In genomic region chrX:50988649-50989048, GRCh38 we compare ENCODE assay signal across 1 cellular context.
TF ChIP-seq lines count a peak whose summit lies in the region.

No MANE protein-coding gene starts in this region.

TF ChIP-seq in GM23338, 12 proteins besides CTCF, POLR2A, EP300 and RAD21 (continued from another document):
- TF ChIP-seq ZNF462 (CRISPR knock-in tag; IDR thresholded peaks at IDR 0.05): no peak
- no peak for TF ChIP-seq JUNB (IDR thresholded peaks at IDR 0.05; ENCODE audit: unreplicated experiment)
- TF ChIP-seq ZNF331 (CRISPR knock-in tag; IDR thresholded peaks at IDR 0.05; ENCODE audit: low read depth): no peak
- TF ChIP-seq ZNF114 (CRISPR knock-in tag; IDR thresholded peaks at IDR 0.05): no peak
- TF ChIP-seq POLR2AphosphoS5 (IDR thresholded peaks at IDR 0.05; ENCODE audit: low read depth): no peak
- no peak for TF ChIP-seq NANOG (IDR thresholded peaks at IDR 0.05; ENCODE audit: borderline replicate concordance)
- no peak for TF ChIP-seq EZH2phosphoT487 (IDR thresholded peaks at IDR 0.05; ENCODE audit: unreplicated experiment)
- TF ChIP-seq STAT1 (IDR thresholded peaks at IDR 0.05; ENCODE audit: unreplicated experiment): no peak
